8 cellular contexts compared by ENCODE assay signal in genomic region chr15:38699633-38700230, GRCh38.
DNase-seq lines count a peak whose midpoint lies in the region; ATAC-seq lines count a peak whose summit lies in the region.

No MANE protein-coding gene starts in this region.

- H3K27me3 ChIP-seq in CD4-positive, alpha-beta memory T cell (ENCODE audit: insufficient read depth, low read length) = no peaks in the 10 kb centered on the region

- DNase-seq in CD4-positive, alpha-beta memory T cell = peak; percentile 61 to 73 (median 67)
- DNase-seq in GM19238 (ENCODE audit: insufficient read length, low spot score) (peak; percentile 47), HK-2 (ENCODE audit: unreplicated experiment) (peak; percentile 10), RKO (ENCODE audit: low spot score) (peak; percentile 65), foreskin melanocyte (peak; percentile 22), pons (ENCODE audit: low spot score) (peak; percentile 64)
- DNase-seq in activated T-helper 2 cell treated with anti-CD3 and anti-CD28 coated beads, Interferon-gamma antibody, Interleukin-2, Interleukin-4, amounts not matched to agents 10 μg/mL and 5 μg/mL and 100 μg/mL, durations not matched to agents 14 hours and 24 hours and 36 hours (ENCODE audit: low spot score) = peak; percentile 63

- H3K27ac Mint-ChIP-seq in CD4-positive, alpha-beta memory T cell = peak overlapping the region; percentile 48 to 93 (median 86)
- H3K27ac Mint-ChIP-seq in activated T-helper 2 cell treated with anti-CD3 and anti-CD28 coated beads, Interferon-gamma antibody, Interleukin-2, Interleukin-4, amounts not matched to agents 10 μg/mL and 5 μg/mL and 100 μg/mL, durations not matched to agents 14 hours and 24 hours and 36 hours = peak overlapping the region; percentile 24

- no peaks in the 10 kb centered on the region for H3K9me3 ChIP-seq in CD4-positive, alpha-beta memory T cell (ENCODE audit: control insufficient read depth in 1 of 2, low read length in 2 of 2)

- peaks cover 38 to 58% (median 50%) of the 10 kb centered on the region in 4 donors for H3K4me1 Mint-ChIP-seq in CD4-positive, alpha-beta memory T cell
- peaks cover 58% of the 10 kb centered on the region for H3K4me1 Mint-ChIP-seq in activated T-helper 2 cell treated with anti-CD3 and anti-CD28 coated beads, Interferon-gamma antibody, Interleukin-2, Interleukin-4, amounts not matched to agents 10 μg/mL and 5 μg/mL and 100 μg/mL, durations not matched to agents 14 hours and 24 hours and 36 hours (ENCODE audit: low read depth)

- CTCF ChIA-PET in CD4-positive, alpha-beta memory T cell (lab: Charles Lee; ENCODE audit: partially characterized antibody) = interaction anchor here (0.6 to 19.6 kb wide), 60 partner anchors 7 to 1083 kb away, joined by 3 to 717 read pairs (median 7); partner anchors contain the start of genes FAM98B, FSIP1 and RASGRP1

- H3K36me3 ChIP-seq in CD4-positive, alpha-beta memory T cell (ENCODE audit: insufficient read depth, low read length) = no peaks in the 10 kb centered on the region

- POLR2A ChIA-PET in CD4-positive, alpha-beta memory T cell (lab: Charles Lee; ENCODE audit: partially characterized antibody) = interaction anchor here (0.6 to 8.7 kb wide), 18 partner anchors 13 to 259 kb away, joined by 3 to 152 read pairs (median 4); partner anchors contain the start of genes FAM98B and RASGRP1

- H3K36me3 Mint-ChIP-seq in CD4-positive, alpha-beta memory T cell = no peaks in the 10 kb centered on the region
- H3K36me3 Mint-ChIP-seq in activated T-helper 2 cell treated with anti-CD3 and anti-CD28 coated beads, Interferon-gamma antibody, Interleukin-2, Interleukin-4, amounts not matched to agents 10 μg/mL and 5 μg/mL and 100 μg/mL, durations not matched to agents 14 hours and 24 hours and 36 hours (ENCODE audit: low read depth) = no peaks in the 10 kb centered on the region

- peak overlapping the region in 5 of 8 donors; percentile 1 to 66 (median 35) for H3K4me3 Mint-ChIP-seq in CD4-positive, alpha-beta memory T cell
- no peak overlapping the region for H3K4me3 Mint-ChIP-seq in activated T-helper 2 cell treated with anti-CD3 and anti-CD28 coated beads, Interferon-gamma antibody, Interleukin-2, Interleukin-4, amounts not matched to agents 10 μg/mL and 5 μg/mL and 100 μg/mL, durations not matched to agents 14 hours and 24 hours and 36 hours (ENCODE audit: low read depth)

- H3K27me3 Mint-ChIP-seq in CD4-positive, alpha-beta memory T cell = no peaks in the 10 kb centered on the region
- no peaks in the 10 kb centered on the region for H3K27me3 Mint-ChIP-seq in activated T-helper 2 cell treated with anti-CD3 and anti-CD28 coated beads, Interferon-gamma antibody, Interleukin-2, Interleukin-4, amounts not matched to agents 10 μg/mL and 5 μg/mL and 100 μg/mL, durations not matched to agents 14 hours and 24 hours and 36 hours (ENCODE audit: low read depth)

- peaks cover 64% of the 10 kb centered on the region for H3K4me1 ChIP-seq in CD4-positive, alpha-beta memory T cell (ENCODE audit: insufficient read depth, low read length)

- H3K27ac ChIP-seq in CD4-positive, alpha-beta memory T cell (ENCODE audit: low read depth, low read length) = peak overlapping the region; percentile 4

- no peak for ATAC-seq in HG02970 (IDR thresholded peaks at IDR 0.05; ENCODE audit: low FRiP score, unreplicated experiment)

- intact Hi-C loops in CD4-positive, alpha-beta memory T cell (cut with micrococcal nuclease) = loop anchor here (1.0 kb wide), 2 partner anchors 225 to 259 kb away; no protein-coding TSS in a partner anchor
- intact Hi-C loops in activated T-helper 2 cell treated with anti-CD3 and anti-CD28 coated beads, Interferon-gamma antibody, Interleukin-2, Interleukin-4, amounts not matched to agents 10 μg/mL and 5 μg/mL and 100 μg/mL, durations not matched to agents 14 hours and 24 hours and 36 hours (cut with micrococcal nuclease) = loop anchor here (1.0 to 10.0 kb wide), 3 partner anchors 225 to 625 kb away; partner anchors contain the start of gene SPRED1

- no peaks in the 10 kb centered on the region for H3K9me3 Mint-ChIP-seq in CD4-positive, alpha-beta memory T cell
- H3K9me3 Mint-ChIP-seq in activated T-helper 2 cell treated with anti-CD3 and anti-CD28 coated beads, Interferon-gamma antibody, Interleukin-2, Interleukin-4, amounts not matched to agents 10 μg/mL and 5 μg/mL and 100 μg/mL, durations not matched to agents 14 hours and 24 hours and 36 hours = no peaks in the 10 kb centered on the region

- no peak overlapping the region for H3K4me3 ChIP-seq in CD4-positive, alpha-beta memory T cell (ENCODE audit: low read length in 2 of 2)

Comparison
In these comparisons a context has a peak if more than half of its experiments do, and no peak if none do; other contexts are left out.
1. DNase-seq: peak in every context shown above with its lines; median percentile 67 in CD4-positive, alpha-beta memory T cell; 65 in RKO; 64 in pons; 63 in activated T-helper 2 cell treated with anti-CD3 and anti-CD28 coated beads, Interferon-gamma antibody, Interleukin-2, Interleukin-4, amounts not matched to agents 10 μg/mL and 5 μg/mL and 100 μg/mL, durations not matched to agents 14 hours and 24 hours and 36 hours; 47 in GM19238; 22 in foreskin melanocyte; 10 in HK-2.